In the genomic region with DNA sequence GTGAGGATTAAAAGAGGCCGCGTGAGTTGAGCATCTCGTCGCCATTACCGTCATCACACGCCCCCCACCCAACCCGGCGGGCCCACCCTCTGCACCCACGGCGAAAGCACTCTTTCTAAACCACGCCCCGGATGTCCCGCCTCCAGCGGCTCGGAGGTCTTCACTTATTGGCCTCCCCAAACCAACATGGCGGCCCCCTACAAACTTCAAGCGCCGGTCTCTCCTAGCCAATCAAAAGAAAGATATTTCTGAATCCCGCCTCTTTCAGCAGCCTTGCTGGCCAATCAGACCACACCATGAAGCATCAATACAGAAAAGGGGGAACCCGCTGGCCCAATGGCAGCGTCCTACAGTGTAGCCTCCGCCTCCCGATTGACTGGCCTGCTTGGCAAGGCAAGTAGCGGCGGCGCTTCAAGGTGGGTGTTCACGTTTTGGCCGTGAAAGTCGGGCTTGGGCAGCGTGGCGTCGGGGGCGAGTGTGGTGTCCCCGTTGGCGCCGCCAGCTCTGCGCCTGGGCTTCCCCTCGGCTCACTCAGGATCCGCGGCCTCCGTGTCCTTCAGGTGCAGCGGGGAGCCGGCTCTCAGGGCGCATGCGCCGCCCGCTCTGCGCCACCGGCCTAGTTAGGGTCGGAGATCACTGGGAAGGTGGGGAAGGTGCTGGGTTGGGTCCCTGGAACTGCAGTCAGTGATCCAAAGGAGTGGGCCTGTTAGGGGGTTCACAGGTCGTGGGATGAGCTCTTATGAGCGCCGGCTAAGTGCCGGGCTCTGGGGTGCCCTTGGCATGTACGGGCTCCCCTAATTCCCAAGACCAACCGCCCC, we compare ENCODE assay signal across 8 cellular contexts. TPM values are rescaled to one million over a fixed set of nuclear protein-coding genes. Genes with fewer than 3 reads are reported as not detected.
DNase-seq lines count a peak whose midpoint lies in the region; ATAC-seq and TF ChIP-seq lines count a peak whose summit lies in the region.

Gene NDUFS8 (plus strand): TSS at position 364 of the 818 bp plus-strand sequence. CDS start 1,471 bp downstream, outside the sequence.

- peak in 1 of 2 donors; percentile 70 for TF ChIP-seq POLR2A in tibial nerve (IDR thresholded peaks at IDR 0.05)

- peak within 1 kb of the TSS; percentile 86 for H3K4me2 ChIP-seq in parathyroid adenoma (ENCODE audit: low read length)

- H3K4me3 ChIP-seq in GM12875 (ENCODE audit: low read depth, low read length) (peak within 1 kb of the TSS; percentile 84), adipocyte (ENCODE audit: low read length) (peak within 1 kb of the TSS; percentile 98), cardiac muscle cell (peak within 1 kb of the TSS; percentile 48), parathyroid adenoma (ENCODE audit: low read depth, low read length) (peak within 1 kb of the TSS; percentile 90), tibial nerve (peak within 1 kb of the TSS; percentile 50 to 94 (median 66))

- H3K79me2 ChIP-seq in parathyroid adenoma: peaks cover 6% of the 10 kb centered on the region

- H3K4me1 ChIP-seq in adipocyte (ENCODE audit: control insufficient read depth, insufficient read depth, low read length) (peaks cover 53% of the 10 kb centered on the region), cardiac muscle cell (ENCODE audit: low read depth) (no peaks in the 10 kb centered on the region), parathyroid adenoma (peaks cover 3% of the 10 kb centered on the region), tibial nerve (peaks cover 0 to 33% (median 16%) of the 10 kb centered on the region in 4 donors)

- H2AFZ ChIP-seq in parathyroid adenoma: peak within 1 kb of the TSS; percentile 87

- DNase-seq in NCI-H1436 (lab: John Stamatoyannopoulos, UW): peak; percentile 98
- DNase-seq in T follicular helper cell (ENCODE audit: low read depth): peak; percentile 91
- DNase-seq in adipocyte (ENCODE audit: low read depth): peak; percentile 99
- DNase-seq in cardiac muscle cell (ENCODE audit: low read depth in 1 of 2, low spot score in 1 of 2): peak; percentile 98 to 99
- DNase-seq in tibial nerve (ENCODE audit: low spot score in 2 of 2): peak; percentile 95 to 98

- peak; percentile 97 for ATAC-seq in HG02798 (IDR thresholded peaks at IDR 0.05; ENCODE audit: poor library complexity, unreplicated experiment)

- H3K36me3 ChIP-seq in adipocyte (ENCODE audit: control insufficient read depth, insufficient read depth, low read length, severe bottlenecking): peaks cover 3% of the 10 kb centered on the region
- H3K36me3 ChIP-seq in cardiac muscle cell: peaks cover 7% of the 10 kb centered on the region
- H3K36me3 ChIP-seq in parathyroid adenoma (ENCODE audit: control insufficient read depth, insufficient read depth, low read length): no peaks in the 10 kb centered on the region
- H3K36me3 ChIP-seq in tibial nerve: peaks cover 0 to 61% (median 6%) of the 10 kb centered on the region in 3 donors

- H3K27me3 ChIP-seq in adipocyte (replicated peaks; ENCODE audit: control insufficient read depth, insufficient read depth, low read length) (no peaks in the 10 kb centered on the region), cardiac muscle cell (no peaks in the 10 kb centered on the region), parathyroid adenoma (ENCODE audit: control insufficient read depth, insufficient read depth, low read length) (no peaks in the 10 kb centered on the region), tibial nerve (no peaks in the 10 kb centered on the region)

- peak in 1 of 2 donors; percentile 89 for TF ChIP-seq EP300 in tibial nerve (IDR thresholded peaks at IDR 0.05)

- peak within 1 kb of the TSS; percentile 99 for H3K9ac ChIP-seq in adipocyte (ENCODE audit: low read length)
- peak within 1 kb of the TSS; percentile 84 for H3K9ac ChIP-seq in parathyroid adenoma

- no peak for TF ChIP-seq CTCF in GM12875 (IDR thresholded peaks at IDR 0.05; ENCODE audit: borderline replicate concordance, insufficient read depth, low read depth, low read length)
- no peak for TF ChIP-seq CTCF in cardiac muscle cell (IDR thresholded peaks at IDR 0.05; ENCODE audit: low read depth, low read length)
- no peak for TF ChIP-seq CTCF in parathyroid adenoma (IDR thresholded peaks at IDR 0.05)
- peak in 1 of 5 experiments; percentile 45 for TF ChIP-seq CTCF in tibial nerve (IDR thresholded peaks at IDR 0.05)

- H3K27ac ChIP-seq in cardiac muscle cell (peak within 1 kb of the TSS; percentile 86), parathyroid adenoma (peak within 1 kb of the TSS; percentile 81), tibial nerve (peak within 1 kb of the TSS; percentile 30 to 89 (median 83))

- no peaks in the 10 kb centered on the region for H3K9me3 ChIP-seq in adipocyte (ENCODE audit: control insufficient read depth, low read length)
- no peaks in the 10 kb centered on the region for H3K9me3 ChIP-seq in cardiac muscle cell (ENCODE audit: low read depth)
- no peaks in the 10 kb centered on the region for H3K9me3 ChIP-seq in parathyroid adenoma (ENCODE audit: control insufficient read depth, low read length)
- peaks cover 0 to 4% (median 0%) of the 10 kb centered on the region in 4 donors for H3K9me3 ChIP-seq in tibial nerve

- 1 to 2% methylated on average over 37 to 39 of the region's 56 CpGs for WGBS in tibial nerve, 2 donors

RNA-seq across cellular contexts. Expression of gene NDUFS8, which starts in this region (rescaled TPM):
- total RNA-seq in cardiac muscle cell (330 and 471 TPM in 2 replicates), tibial nerve (100 to 1,000 TPM; 143 to 205 (median 180) TPM)
- polyA plus RNA-seq in cardiac muscle cell: 473 and 540 TPM in 2 replicates

Comparison
In these comparisons a context has a peak if more than half of its experiments do, and no peak if none do; other contexts are left out.
1. Peak in every context shown above with its lines: DNase-seq, ATAC-seq, H3K4me3 ChIP-seq and H3K27ac ChIP-seq.
2. H3K4me3 ChIP-seq: peak in every context shown above with its lines; median percentile 98 in adipocyte; 90 in parathyroid adenoma; 84 in GM12875; 66 in tibial nerve; 48 in cardiac muscle cell.